1 cellular context compared by ENCODE assay signal in the genomic region with DNA sequence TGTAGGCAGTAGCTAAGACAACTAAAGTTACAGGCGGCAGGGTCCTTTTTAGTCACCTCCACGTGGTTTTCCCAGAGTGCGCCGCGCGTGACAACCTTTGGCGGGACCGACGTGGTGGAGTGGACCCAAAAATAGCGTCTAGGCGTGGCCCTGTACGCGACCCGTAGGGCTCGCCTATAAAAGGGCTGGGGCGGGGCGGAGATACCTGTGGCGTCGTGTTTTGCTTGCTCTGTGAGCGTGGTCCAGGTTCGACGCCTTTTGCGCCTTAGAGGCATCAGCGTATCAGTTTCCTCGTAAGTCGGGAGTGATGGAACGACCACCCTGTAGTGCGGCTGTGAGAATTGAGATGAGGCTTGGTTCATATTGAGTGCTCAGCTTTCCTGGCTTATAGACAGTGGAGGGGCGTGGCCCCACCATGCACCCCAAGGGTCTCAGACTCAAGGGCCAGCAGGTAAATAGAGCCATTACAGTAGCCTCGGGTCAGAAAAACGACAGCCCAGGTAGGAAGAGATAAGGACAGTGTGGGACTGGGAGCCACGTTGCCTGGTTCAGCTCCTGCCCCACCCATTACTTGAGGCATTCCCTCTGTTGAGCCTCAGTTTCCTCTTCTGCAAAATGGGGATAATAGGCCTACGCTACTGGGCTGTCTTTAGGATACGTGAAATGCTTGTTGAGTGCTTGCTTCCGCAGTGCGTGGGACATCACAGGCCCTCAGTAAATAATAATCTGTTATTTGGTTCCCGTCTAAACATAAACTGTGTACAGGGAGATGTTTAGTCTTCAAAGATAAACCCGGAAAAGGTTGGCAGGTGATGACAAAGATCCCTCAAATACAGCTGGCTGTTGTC.
TF ChIP-seq lines count a peak whose summit lies in the region.

No MANE protein-coding gene starts in this region.

TF ChIP-seq in HepG2, 621 proteins besides CTCF, POLR2A, EP300 and RAD21 (continued from another document and continues in another):
- TF ChIP-seq ZNF256 (CRISPR knock-in tag; conservative IDR thresholded peaks at IDR 0.05) (peak; percentile 80; the same call in 1 of the 2 replicates), ZNF563 (CRISPR knock-in tag; IDR thresholded peaks at IDR 0.05) (peak; percentile 92), ZKSCAN1 (IDR thresholded peaks at IDR 0.05; ENCODE audit: low read length) (no peak), ELF4 (CRISPR knock-in tag; IDR thresholded peaks at IDR 0.05; ENCODE audit: borderline replicate concordance) (no peak), ZNF577 (CRISPR knock-in tag; IDR thresholded peaks at IDR 0.05; ENCODE audit: borderline replicate concordance, low read depth) (no peak), SSRP1 (CRISPR knock-in tag; IDR thresholded peaks at IDR 0.05) (no peak), PCBP2 (optimal IDR thresholded peaks at IDR 0.05; ENCODE audit: low read depth, low read length, poor library complexity, severe bottlenecking) (no peak), NR2F1 (CRISPR knock-in tag; IDR thresholded peaks at IDR 0.05) (no peak), PHF20 (CRISPR knock-in tag; IDR thresholded peaks at IDR 0.05) (peak; percentile 60; the same call in 1 of the 2 replicates), SOX5 (CRISPR knock-in tag; IDR thresholded peaks at IDR 0.05; ENCODE audit: borderline replicate concordance) (no peak), YEATS2 (CRISPR knock-in tag; IDR thresholded peaks at IDR 0.05; ENCODE audit: borderline replicate concordance) (0 out of 2 replicates have a peak, but pooled peaks have one; percentile 14), ADNP (CRISPR knock-in tag; IDR thresholded peaks at IDR 0.05) (no peak), ELF3 (CRISPR knock-in tag; IDR thresholded peaks at IDR 0.05) (no peak), ZNF124 (CRISPR knock-in tag; IDR thresholded peaks at IDR 0.05) (no peak; the same call in 1 of the 2 replicates), KLF11 (CRISPR knock-in tag; IDR thresholded peaks at IDR 0.05) (0 out of 2 replicates have a peak, but pooled peaks have one; percentile 11), ARID2 (CRISPR knock-in tag; IDR thresholded peaks at IDR 0.05; ENCODE audit: borderline replicate concordance) (no peak; the same call in 1 of the 2 replicates), FOSL1 (CRISPR knock-in tag; IDR thresholded peaks at IDR 0.05; ENCODE audit: borderline replicate concordance) (no peak), ZMYM2 (CRISPR knock-in tag; IDR thresholded peaks at IDR 0.05) (peak; percentile 77), ZNF598 (CRISPR knock-in tag; IDR thresholded peaks at IDR 0.05; ENCODE audit: borderline replicate concordance) (peak; percentile 63; the same call in 1 of the 2 replicates), EZH2 (conservative IDR thresholded peaks at IDR 0.05; ENCODE audit: low read depth, low read length) (no peak), ZNF788 (CRISPR knock-in tag; IDR thresholded peaks at IDR 0.05; ENCODE audit: borderline replicate concordance) (no peak), ZNF251 (CRISPR knock-in tag; IDR thresholded peaks at IDR 0.05) (no peak), GTF2F1 (IDR thresholded peaks at IDR 0.05; ENCODE audit: low read length) (no peak), CENPT (CRISPR knock-in tag; IDR thresholded peaks at IDR 0.05; ENCODE audit: low read depth) (no peak), ZNF530 (CRISPR knock-in tag; IDR thresholded peaks at IDR 0.05; ENCODE audit: low read depth) (no peak; the same call in 1 of the 2 replicates)
- TF ChIP-seq, protein P1, sequence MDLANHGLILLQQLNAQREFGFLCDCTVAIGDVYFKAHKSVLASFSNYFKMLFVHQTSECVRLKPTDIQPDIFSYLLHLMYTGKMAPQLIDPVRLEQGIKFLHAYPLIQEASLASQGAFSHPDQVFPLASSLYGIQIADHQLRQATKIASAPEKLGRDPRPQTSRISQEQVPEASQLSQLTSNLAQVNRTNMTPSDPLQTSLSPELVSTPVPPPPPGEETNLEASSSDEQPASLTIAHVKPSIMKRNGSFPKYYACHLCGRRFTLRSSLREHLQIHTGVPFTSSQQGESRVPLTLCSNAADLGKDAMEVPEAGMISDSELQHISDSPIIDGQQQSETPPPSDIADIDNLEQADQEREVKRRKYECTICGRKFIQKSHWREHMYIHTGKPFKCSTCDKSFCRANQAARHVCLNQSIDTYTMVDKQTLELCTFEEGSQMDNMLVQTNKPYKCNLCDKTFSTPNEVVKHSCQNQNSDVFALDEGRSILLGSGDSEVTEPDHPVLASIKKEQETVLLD (CRISPR knock-in tag; IDR thresholded peaks at IDR 0.05; ENCODE audit: low read depth): peak; percentile 38
- TF ChIP-seq, protein P2, sequence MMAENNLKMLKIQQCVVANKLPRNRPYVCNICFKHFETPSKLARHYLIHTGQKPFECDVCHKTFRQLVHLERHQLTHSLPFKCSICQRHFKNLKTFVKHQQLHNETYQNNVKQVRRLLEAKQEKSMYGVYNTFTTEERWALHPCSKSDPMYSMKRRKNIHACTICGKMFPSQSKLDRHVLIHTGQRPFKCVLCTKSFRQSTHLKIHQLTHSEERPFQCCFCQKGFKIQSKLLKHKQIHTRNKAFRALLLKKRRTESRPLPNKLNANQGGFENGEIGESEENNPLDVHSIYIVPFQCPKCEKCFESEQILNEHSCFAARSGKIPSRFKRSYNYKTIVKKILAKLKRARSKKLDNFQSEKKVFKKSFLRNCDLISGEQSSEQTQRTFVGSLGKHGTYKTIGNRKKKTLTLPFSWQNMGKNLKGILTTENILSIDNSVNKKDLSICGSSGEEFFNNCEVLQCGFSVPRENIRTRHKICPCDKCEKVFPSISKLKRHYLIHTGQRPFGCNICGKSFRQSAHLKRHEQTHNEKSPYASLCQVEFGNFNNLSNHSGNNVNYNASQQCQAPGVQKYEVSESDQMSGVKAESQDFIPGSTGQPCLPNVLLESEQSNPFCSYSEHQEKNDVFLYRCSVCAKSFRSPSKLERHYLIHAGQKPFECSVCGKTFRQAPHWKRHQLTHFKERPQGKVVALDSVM (CRISPR knock-in tag; IDR thresholded peaks at IDR 0.05): 0 out of 2 replicates have a peak, but pooled peaks have one; percentile 10
- TF ChIP-seq, protein P3, sequence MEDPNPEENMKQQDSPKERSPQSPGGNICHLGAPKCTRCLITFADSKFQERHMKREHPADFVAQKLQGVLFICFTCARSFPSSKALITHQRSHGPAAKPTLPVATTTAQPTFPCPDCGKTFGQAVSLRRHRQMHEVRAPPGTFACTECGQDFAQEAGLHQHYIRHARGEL (CRISPR knock-in tag; IDR thresholded peaks at IDR 0.05): 0 out of 2 replicates have a peak, but pooled peaks have one; percentile 47
- TF ChIP-seq, protein P4, sequence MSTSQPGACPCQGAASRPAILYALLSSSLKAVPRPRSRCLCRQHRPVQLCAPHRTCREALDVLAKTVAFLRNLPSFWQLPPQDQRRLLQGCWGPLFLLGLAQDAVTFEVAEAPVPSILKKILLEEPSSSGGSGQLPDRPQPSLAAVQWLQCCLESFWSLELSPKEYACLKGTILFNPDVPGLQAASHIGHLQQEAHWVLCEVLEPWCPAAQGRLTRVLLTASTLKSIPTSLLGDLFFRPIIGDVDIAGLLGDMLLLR (CRISPR knock-in tag; IDR thresholded peaks at IDR 0.05): no peak
- TF ChIP-seq, protein P5, sequence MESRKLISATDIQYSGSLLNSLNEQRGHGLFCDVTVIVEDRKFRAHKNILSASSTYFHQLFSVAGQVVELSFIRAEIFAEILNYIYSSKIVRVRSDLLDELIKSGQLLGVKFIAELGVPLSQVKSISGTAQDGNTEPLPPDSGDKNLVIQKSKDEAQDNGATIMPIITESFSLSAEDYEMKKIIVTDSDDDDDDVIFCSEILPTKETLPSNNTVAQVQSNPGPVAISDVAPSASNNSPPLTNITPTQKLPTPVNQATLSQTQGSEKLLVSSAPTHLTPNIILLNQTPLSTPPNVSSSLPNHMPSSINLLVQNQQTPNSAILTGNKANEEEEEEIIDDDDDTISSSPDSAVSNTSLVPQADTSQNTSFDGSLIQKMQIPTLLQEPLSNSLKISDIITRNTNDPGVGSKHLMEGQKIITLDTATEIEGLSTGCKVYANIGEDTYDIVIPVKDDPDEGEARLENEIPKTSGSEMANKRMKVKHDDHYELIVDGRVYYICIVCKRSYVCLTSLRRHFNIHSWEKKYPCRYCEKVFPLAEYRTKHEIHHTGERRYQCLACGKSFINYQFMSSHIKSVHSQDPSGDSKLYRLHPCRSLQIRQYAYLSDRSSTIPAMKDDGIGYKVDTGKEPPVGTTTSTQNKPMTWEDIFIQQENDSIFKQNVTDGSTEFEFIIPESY (CRISPR knock-in tag; IDR thresholded peaks at IDR 0.05): peak; percentile 89
- TF ChIP-seq, protein P6, sequence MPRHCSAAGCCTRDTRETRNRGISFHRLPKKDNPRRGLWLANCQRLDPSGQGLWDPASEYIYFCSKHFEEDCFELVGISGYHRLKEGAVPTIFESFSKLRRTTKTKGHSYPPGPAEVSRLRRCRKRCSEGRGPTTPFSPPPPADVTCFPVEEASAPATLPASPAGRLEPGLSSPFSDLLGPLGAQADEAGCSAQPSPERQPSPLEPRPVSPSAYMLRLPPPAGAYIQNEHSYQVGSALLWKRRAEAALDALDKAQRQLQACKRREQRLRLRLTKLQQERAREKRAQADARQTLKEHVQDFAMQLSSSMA (CRISPR knock-in tag; IDR thresholded peaks at IDR 0.05): 0 out of 2 replicates have a peak, but pooled peaks have one; percentile 60
- TF ChIP-seq, protein P7, sequence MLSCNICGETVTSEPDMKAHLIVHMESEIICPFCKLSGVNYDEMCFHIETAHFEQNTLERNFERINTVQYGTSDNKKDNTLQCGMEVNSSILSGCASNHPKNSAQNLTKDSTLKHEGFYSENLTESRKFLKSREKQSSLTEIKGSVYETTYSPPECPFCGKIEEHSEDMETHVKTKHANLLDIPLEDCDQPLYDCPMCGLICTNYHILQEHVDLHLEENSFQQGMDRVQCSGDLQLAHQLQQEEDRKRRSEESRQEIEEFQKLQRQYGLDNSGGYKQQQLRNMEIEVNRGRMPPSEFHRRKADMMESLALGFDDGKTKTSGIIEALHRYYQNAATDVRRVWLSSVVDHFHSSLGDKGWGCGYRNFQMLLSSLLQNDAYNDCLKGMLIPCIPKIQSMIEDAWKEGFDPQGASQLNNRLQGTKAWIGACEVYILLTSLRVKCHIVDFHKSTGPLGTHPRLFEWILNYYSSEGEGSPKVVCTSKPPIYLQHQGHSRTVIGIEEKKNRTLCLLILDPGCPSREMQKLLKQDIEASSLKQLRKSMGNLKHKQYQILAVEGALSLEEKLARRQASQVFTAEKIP (CRISPR knock-in tag; IDR thresholded peaks at IDR 0.05; ENCODE audit: borderline replicate concordance): no peak
- TF ChIP-seq, protein P8, sequence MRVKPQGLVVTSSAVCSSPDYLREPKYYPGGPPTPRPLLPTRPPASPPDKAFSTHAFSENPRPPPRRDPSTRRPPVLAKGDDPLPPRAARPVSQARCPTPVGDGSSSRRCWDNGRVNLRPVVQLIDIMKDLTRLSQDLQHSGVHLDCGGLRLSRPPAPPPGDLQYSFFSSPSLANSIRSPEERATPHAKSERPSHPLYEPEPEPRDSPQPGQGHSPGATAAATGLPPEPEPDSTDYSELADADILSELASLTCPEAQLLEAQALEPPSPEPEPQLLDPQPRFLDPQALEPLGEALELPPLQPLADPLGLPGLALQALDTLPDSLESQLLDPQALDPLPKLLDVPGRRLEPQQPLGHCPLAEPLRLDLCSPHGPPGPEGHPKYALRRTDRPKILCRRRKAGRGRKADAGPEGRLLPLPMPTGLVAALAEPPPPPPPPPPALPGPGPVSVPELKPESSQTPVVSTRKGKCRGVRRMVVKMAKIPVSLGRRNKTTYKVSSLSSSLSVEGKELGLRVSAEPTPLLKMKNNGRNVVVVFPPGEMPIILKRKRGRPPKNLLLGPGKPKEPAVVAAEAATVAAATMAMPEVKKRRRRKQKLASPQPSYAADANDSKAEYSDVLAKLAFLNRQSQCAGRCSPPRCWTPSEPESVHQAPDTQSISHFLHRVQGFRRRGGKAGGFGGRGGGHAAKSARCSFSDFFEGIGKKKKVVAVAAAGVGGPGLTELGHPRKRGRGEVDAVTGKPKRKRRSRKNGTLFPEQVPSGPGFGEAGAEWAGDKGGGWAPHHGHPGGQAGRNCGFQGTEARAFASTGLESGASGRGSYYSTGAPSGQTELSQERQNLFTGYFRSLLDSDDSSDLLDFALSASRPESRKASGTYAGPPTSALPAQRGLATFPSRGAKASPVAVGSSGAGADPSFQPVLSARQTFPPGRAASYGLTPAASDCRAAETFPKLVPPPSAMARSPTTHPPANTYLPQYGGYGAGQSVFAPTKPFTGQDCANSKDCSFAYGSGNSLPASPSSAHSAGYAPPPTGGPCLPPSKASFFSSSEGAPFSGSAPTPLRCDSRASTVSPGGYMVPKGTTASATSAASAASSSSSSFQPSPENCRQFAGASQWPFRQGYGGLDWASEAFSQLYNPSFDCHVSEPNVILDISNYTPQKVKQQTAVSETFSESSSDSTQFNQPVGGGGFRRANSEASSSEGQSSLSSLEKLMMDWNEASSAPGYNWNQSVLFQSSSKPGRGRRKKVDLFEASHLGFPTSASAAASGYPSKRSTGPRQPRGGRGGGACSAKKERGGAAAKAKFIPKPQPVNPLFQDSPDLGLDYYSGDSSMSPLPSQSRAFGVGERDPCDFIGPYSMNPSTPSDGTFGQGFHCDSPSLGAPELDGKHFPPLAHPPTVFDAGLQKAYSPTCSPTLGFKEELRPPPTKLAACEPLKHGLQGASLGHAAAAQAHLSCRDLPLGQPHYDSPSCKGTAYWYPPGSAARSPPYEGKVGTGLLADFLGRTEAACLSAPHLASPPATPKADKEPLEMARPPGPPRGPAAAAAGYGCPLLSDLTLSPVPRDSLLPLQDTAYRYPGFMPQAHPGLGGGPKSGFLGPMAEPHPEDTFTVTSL (CRISPR knock-in tag; IDR thresholded peaks at IDR 0.05; ENCODE audit: borderline replicate concordance): no peak
- TF ChIP-seq, protein P9, sequence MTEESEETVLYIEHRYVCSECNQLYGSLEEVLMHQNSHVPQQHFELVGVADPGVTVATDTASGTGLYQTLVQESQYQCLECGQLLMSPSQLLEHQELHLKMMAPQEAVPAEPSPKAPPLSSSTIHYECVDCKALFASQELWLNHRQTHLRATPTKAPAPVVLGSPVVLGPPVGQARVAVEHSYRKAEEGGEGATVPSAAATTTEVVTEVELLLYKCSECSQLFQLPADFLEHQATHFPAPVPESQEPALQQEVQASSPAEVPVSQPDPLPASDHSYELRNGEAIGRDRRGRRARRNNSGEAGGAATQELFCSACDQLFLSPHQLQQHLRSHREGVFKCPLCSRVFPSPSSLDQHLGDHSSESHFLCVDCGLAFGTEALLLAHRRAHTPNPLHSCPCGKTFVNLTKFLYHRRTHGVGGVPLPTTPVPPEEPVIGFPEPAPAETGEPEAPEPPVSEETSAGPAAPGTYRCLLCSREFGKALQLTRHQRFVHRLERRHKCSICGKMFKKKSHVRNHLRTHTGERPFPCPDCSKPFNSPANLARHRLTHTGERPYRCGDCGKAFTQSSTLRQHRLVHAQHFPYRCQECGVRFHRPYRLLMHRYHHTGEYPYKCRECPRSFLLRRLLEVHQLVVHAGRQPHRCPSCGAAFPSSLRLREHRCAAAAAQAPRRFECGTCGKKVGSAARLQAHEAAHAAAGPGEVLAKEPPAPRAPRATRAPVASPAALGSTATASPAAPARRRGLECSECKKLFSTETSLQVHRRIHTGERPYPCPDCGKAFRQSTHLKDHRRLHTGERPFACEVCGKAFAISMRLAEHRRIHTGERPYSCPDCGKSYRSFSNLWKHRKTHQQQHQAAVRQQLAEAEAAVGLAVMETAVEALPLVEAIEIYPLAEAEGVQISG (CRISPR knock-in tag; IDR thresholded peaks at IDR 0.05): no peak; the same call in 1 of the 2 replicates
